Comparison of ENCODE assay signal across 13 cellular contexts in the genomic region with DNA sequence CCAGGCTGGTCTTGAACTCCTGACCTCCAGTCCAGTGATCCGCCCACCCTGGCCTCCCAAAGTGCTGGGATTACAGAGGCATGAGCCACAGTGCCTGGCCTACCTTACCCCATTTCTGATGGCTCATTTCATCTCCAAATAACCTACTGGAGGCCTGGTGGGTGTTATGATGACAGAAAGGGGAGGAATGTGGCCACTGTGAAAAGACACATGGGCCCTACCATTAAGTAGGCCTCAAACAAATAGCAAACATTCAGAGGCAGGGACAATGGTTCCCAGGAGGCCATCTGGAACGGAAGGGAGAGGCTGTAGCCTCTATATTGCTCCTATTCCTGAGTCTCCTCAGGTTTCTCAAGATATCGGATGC. TPM values are rescaled to one million over a fixed set of nuclear protein-coding genes. Genes with fewer than 3 reads are reported as not detected.
DNase-seq lines count a peak whose midpoint lies in the region; ATAC-seq and TF ChIP-seq lines count a peak whose summit lies in the region.
"Had no signal": no experiment of that assay in that cellular context is flagged by ENCODE, and none has a peak within 500 bp of the region (broad histone marks: within the 10 kb centered on the region; RNA-seq: fewer than 3 reads in every experiment).

No MANE protein-coding gene starts in this region.

- peaks cover 5% of the 10 kb centered on the region for H3K27me3 Mint-ChIP-seq in endodermal cell (ENCODE audit: insufficient read depth)

- peaks cover 41% of the 10 kb centered on the region for H3F3A ChIP-seq in DOHH2 (ENCODE audit: control insufficient read depth, insufficient read depth)

- H3K27ac ChIP-seq in DOHH2 (ENCODE audit: low read depth, low read length), result peak overlapping the region; percentile 90
- H3K27ac ChIP-seq in SJSA1, result peak overlapping the region; percentile 70
- peak overlapping the region; percentile 75 for H3K27ac ChIP-seq in mesodermal cell (ENCODE audit: low read depth, low read length, severe bottlenecking)
- no peak overlapping the region for H3K27ac ChIP-seq in endodermal cell (ENCODE audit: low read depth, low read length)
- H3K27ac ChIP-seq: PC-9 had no signal

- H3K36me3 ChIP-seq in DOHH2 (ENCODE audit: control insufficient read depth, low read length) (peaks cover 40% of the 10 kb centered on the region), SJSA1 (no peaks in the 10 kb centered on the region), mesodermal cell (ENCODE audit: control insufficient read depth, insufficient read depth, low read length) (no peaks in the 10 kb centered on the region), endodermal cell (ENCODE audit: control insufficient read depth, insufficient read depth, low read length) (no peaks in the 10 kb centered on the region)

- WGBS in mesodermal cell (ENCODE audit: insufficient coverage in 2 of 2), 2 experiments, result 81 to 94% methylated on average over 3 of the region's 3 CpGs
- 87 to 94% methylated on average over 2 to 3 of the region's 3 CpGs for WGBS in endodermal cell (ENCODE audit: insufficient coverage in 1 of 2, insufficient read length in 1 of 2), 2 experiments

- TF ChIP-seq CTCF in DOHH2 (IDR thresholded peaks at IDR 0.05; ENCODE audit: low read depth, low read length, poor library complexity, severe bottlenecking) (no peak), endodermal cell (conservative IDR thresholded peaks at IDR 0.05) (no peak)

- DNase-seq in GOT3 (lab: John Stamatoyannopoulos, UW) (peak; percentile 41), SJSA1 (ENCODE audit: low read depth in 1 of 2, low spot score in 2 of 2) (no peak), endodermal cell (no peak), NCI-H1092 treated with DMSO at 0.1 percent for 48 hours (lab: John Stamatoyannopoulos, UW) (no peak), CD1c-positive myeloid dendritic cell (ENCODE audit: extremely low spot score) (no peak)
- DNase-seq: activated CD8-positive, alpha-beta memory T cell treated with anti-CD3 and anti-CD28 coated beads, Interleukin-2, amount 50 U/mL, for 4 hours; PC-9 had no signal

- H3K79me2 ChIP-seq in DOHH2 (ENCODE audit: control insufficient read depth, low read length), result peaks cover 44% of the 10 kb centered on the region

- H3K4me3 ChIP-seq in DOHH2 (ENCODE audit: low read length) (peak overlapping the region; percentile 96), SJSA1 (no peak overlapping the region), mesodermal cell (ENCODE audit: extremely low read depth, insufficient read depth, low read length, poor library complexity, severe bottlenecking) (no peak overlapping the region), endodermal cell (ENCODE audit: low read length) (no peak overlapping the region)
- H3K4me3 ChIP-seq: PC-9, skin epidermis had no signal

- no peak overlapping the region for H3K4me3 Mint-ChIP-seq in endodermal cell

- H4K20me1 ChIP-seq in DOHH2 (ENCODE audit: control insufficient read depth, insufficient read depth, low read depth, low read length), result 0 out of 2 replicates have a peak, but pooled peaks cover 6% of the 10 kb centered on the region

- peaks cover 60% of the 10 kb centered on the region for H3K4me1 ChIP-seq in DOHH2 (ENCODE audit: control insufficient read depth, low read length)
- H3K4me1 ChIP-seq in SJSA1 (replicated peaks), result peaks cover 13% of the 10 kb centered on the region
- H3K4me1 ChIP-seq in mesodermal cell (ENCODE audit: control insufficient read depth, insufficient read depth, low read length, poor library complexity, severe bottlenecking), result no peaks in the 10 kb centered on the region
- no peaks in the 10 kb centered on the region for H3K4me1 ChIP-seq in endodermal cell (ENCODE audit: control insufficient read depth, insufficient read depth, low read length)

- no peak overlapping the region for H3K9ac ChIP-seq in endodermal cell (ENCODE audit: extremely low read depth, low read length, poor library complexity, severe bottlenecking)

- no peak for ATAC-seq in GM18861 (IDR thresholded peaks at IDR 0.05; ENCODE audit: unreplicated experiment)

- peak overlapping the region; percentile 66 for H3K4me2 ChIP-seq in DOHH2 (ENCODE audit: low read length)
- H3K4me2 ChIP-seq: PC-9 had no signal

- no peak overlapping the region for H3K27ac Mint-ChIP-seq in endodermal cell

- no peaks in the 10 kb centered on the region for H3K9me2 ChIP-seq in DOHH2 (replicated peaks; ENCODE audit: control insufficient read depth, low read length)

- H3K27me3 ChIP-seq in DOHH2 (ENCODE audit: control insufficient read depth, low read length), result no peaks in the 10 kb centered on the region
- H3K27me3 ChIP-seq in SJSA1 (replicated peaks), result no peaks in the 10 kb centered on the region
- H3K27me3 ChIP-seq in endodermal cell (ENCODE audit: control insufficient read depth, insufficient read depth, low read length, poor library complexity, severe bottlenecking), result no peaks in the 10 kb centered on the region

- peaks cover 7% of the 10 kb centered on the region for H3K4me1 Mint-ChIP-seq in endodermal cell

- H3K9me3 ChIP-seq in DOHH2 (ENCODE audit: control insufficient read depth, insufficient read depth, low read length) (no peaks in the 10 kb centered on the region), SJSA1 (replicated peaks) (no peaks in the 10 kb centered on the region), mesodermal cell (ENCODE audit: control insufficient read depth, low read length) (no peaks in the 10 kb centered on the region), endodermal cell (ENCODE audit: control insufficient read depth, low read length) (no peaks in the 10 kb centered on the region)

- H3K9me3 Mint-ChIP-seq in endodermal cell, result no peaks in the 10 kb centered on the region

- no peaks in the 10 kb centered on the region for H3K36me3 Mint-ChIP-seq in endodermal cell (ENCODE audit: low read depth)

RNA-seq across cellular contexts. Expression of a gene that starts 0.9 kb away (rescaled TPM):
- total RNA-seq in SJSA1 (2014; rRNA removed; shearing (Covaris generic)), result 0.29 TPM in 1 of 2 replicates, not detected in the other
- polyA plus RNA-seq in mesodermal cell (2013, experiment 1 of 2), result 0.52 TPM
- 0.66 TPM for polyA plus RNA-seq in mesodermal cell (2013, experiment 2 of 2)
- not detected for total RNA-seq in endodermal cell
- not detected for polyA plus RNA-seq in endodermal cell (2013, experiment 1 of 2)
- polyA plus RNA-seq in endodermal cell (2013, experiment 2 of 2), result not detected

RNA-seq across cellular contexts. Expression of a gene that starts 15.2 kb away (rescaled TPM):
- total RNA-seq in SJSA1 (2014; rRNA removed; shearing (Covaris generic)), result 1.3 and 2.7 TPM in 2 replicates
- 0.66 TPM for polyA plus RNA-seq in mesodermal cell (2013, experiment 1 of 2)
- 0.56 TPM for polyA plus RNA-seq in mesodermal cell (2013, experiment 2 of 2)
- total RNA-seq in endodermal cell, result under 1 TPM; 0.22 to 0.51 TPM
- polyA plus RNA-seq in endodermal cell (2013, experiment 1 of 2), result not detected
- polyA plus RNA-seq in endodermal cell (2013, experiment 2 of 2), result not detected

RNA-seq across cellular contexts. Expression of a gene that starts 43.2 kb away (rescaled TPM):
- not detected in 2 replicates for total RNA-seq in SJSA1 (2014; rRNA removed; shearing (Covaris generic))
- polyA plus RNA-seq in mesodermal cell (2013, experiment 1 of 2), result not detected
- not detected for polyA plus RNA-seq in mesodermal cell (2013, experiment 2 of 2)
- not detected for total RNA-seq in endodermal cell
- not detected for polyA plus RNA-seq in endodermal cell (2013, experiment 1 of 2)
- not detected for polyA plus RNA-seq in endodermal cell (2013, experiment 2 of 2)
- total RNA-seq: epithelial cell of proximal tubule, myocyte, PC-9 had no signal

RNA-seq across cellular contexts. Expression of a gene that starts 43.5 kb away (rescaled TPM):
- total RNA-seq in SJSA1 (2014; rRNA removed; shearing (Covaris generic)), result 50.7 and 57.9 TPM in 2 replicates
- polyA plus RNA-seq in mesodermal cell (2013, experiment 1 of 2), result 32.2 TPM
- polyA plus RNA-seq in mesodermal cell (2013, experiment 2 of 2), result 32.4 TPM
- total RNA-seq in endodermal cell, result 10 to 100 TPM; 26.2 to 28.9 TPM
- 38.1 TPM for polyA plus RNA-seq in endodermal cell (2013, experiment 1 of 2)
- polyA plus RNA-seq in endodermal cell (2013, experiment 2 of 2), result 33.2 TPM
